In the genomic region with DNA sequence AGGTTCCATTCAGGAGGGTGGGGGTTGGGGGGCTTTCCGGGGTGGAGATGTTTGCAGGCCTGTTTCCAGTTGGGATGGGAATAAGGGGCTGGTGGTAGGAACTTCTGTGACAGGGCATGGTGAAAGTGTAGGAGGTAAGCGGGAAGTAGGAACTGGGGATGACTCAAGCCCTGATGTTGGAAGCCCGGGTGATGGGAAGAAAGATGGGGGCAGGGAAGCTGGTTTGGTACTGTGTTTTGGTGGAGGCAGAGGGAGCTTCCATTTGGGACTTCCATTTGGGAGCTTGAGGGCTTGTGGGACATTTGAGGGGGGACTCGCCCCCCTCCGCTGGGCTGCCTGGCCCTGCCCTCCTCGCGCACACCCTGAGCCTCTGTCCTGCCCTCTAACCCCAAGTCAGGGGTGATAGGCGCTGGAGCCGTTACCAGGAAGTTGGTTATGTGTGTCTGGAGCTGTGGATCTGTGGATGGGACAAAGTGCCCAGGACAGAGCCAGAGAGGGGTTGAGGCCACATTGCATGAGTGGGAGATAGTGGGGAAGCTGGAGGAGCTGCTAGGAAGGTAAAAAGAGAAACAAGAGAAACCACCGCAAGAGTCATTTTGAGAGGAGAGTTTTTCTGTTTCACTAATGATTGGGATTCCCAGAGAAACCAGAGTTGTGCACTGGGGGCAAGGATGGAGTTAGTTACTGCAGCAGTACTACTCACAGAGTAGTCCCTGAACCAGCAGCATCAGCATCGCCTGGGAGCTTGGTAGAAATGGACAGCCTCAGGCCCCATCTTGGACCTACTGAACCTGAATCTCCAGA, we compare ENCODE assay signal across 1 cellular context.
A peak's percentile ranks its signal among the peaks of the same experiment; 100 is the strongest.
TF ChIP-seq lines count a peak whose summit lies in the region.

No MANE protein-coding gene starts in this region.

TF ChIP-seq in GM12878, 131 proteins besides CTCF, POLR2A, EP300 and RAD21 (continued from another document and continues in another):
- TF ChIP-seq FOS (IDR thresholded peaks at IDR 0.05; ENCODE audit: borderline replicate concordance, extremely low read depth, insufficient read length) (no peak), NFXL1 (IDR thresholded peaks at IDR 0.05; ENCODE audit: borderline replicate concordance) (no peak), SIN3A (IDR thresholded peaks at IDR 0.05; ENCODE audit: low read depth, low read length) (no peak), HDAC6 (IDR thresholded peaks at IDR 0.05; ENCODE audit: unreplicated experiment) (no peak), STAT1 (conservative IDR thresholded peaks at IDR 0.05) (no peak), E4F1 (IDR thresholded peaks at IDR 0.05; ENCODE audit: borderline replicate concordance, partially characterized antibody) (no peak), FOXK2 (IDR thresholded peaks at IDR 0.05) (no peak), ATF2 (IDR thresholded peaks at IDR 0.05; ENCODE audit: low read length) (no peak), CBX3 (IDR thresholded peaks at IDR 0.05; ENCODE audit: borderline replicate concordance, low read depth) (no peak), CREM (IDR thresholded peaks at IDR 0.05; ENCODE audit: low read depth) (peak; percentile 76), BHLHE40 (IDR thresholded peaks at IDR 0.05; ENCODE audit: borderline replicate concordance in 1 of 2, low read depth in 2 of 2, low read length in 1 of 2) (0 out of 4 replicates have a peak, but pooled peaks of 1 of the 2 experiments have one; percentile 19), MYC (IDR thresholded peaks at IDR 0.05; ENCODE audit: insufficient read depth, insufficient read length, insufficient replicate concordance, low read length, severe bottlenecking) (no peak), HSF1 (IDR thresholded peaks at IDR 0.05; ENCODE audit: low read depth, low read length) (no peak), JUNB (IDR thresholded peaks at IDR 0.05) (peak; percentile 97), GATAD2B (conservative IDR thresholded peaks at IDR 0.05; ENCODE audit: low read depth) (peak; percentile 40), BMI1 (IDR thresholded peaks at IDR 0.05; ENCODE audit: borderline replicate concordance) (no peak), NR2C1 (IDR thresholded peaks at IDR 0.05) (no peak), SREBF2 (IDR thresholded peaks at IDR 0.05; ENCODE audit: low read length) (no peak), IRF5 (IDR thresholded peaks at IDR 0.05; ENCODE audit: borderline replicate concordance) (no peak), YY1 (IDR thresholded peaks at IDR 0.05; ENCODE audit: low read depth, low read length) (peak; percentile 70), KAT2A (conservative IDR thresholded peaks at IDR 0.05; ENCODE audit: control insufficient read depth, low read depth, low read length) (no peak), HDGF (IDR thresholded peaks at IDR 0.05) (peak; percentile 60; the same call in 1 of the 2 replicates), YBX1 (IDR thresholded peaks at IDR 0.05) (no peak), POLR2AphosphoS2 (IDR thresholded peaks at IDR 0.05; ENCODE audit: low read depth, low read length) (no peak), CBX5 (IDR thresholded peaks at IDR 0.05; ENCODE audit: low read depth) (no peak), SP1 (IDR thresholded peaks at IDR 0.05; ENCODE audit: low read depth, low read length) (peak; percentile 67), CEBPZ (IDR thresholded peaks at IDR 0.05; ENCODE audit: low read depth, low read length) (no peak), WRNIP1 (IDR thresholded peaks at IDR 0.05; ENCODE audit: borderline replicate concordance, low read depth, low read length) (no peak), SMARCA5 (IDR thresholded peaks at IDR 0.05) (no peak), SREBF1 (IDR thresholded peaks at IDR 0.05; ENCODE audit: low read length) (no peak), HDAC2 (IDR thresholded peaks at IDR 0.05) (no peak), BRCA1 (IDR thresholded peaks at IDR 0.05; ENCODE audit: low read depth, low read length) (no peak), FOXM1 (IDR thresholded peaks at IDR 0.05; ENCODE audit: low read depth, low read length) (no peak), RBBP5 (conservative IDR thresholded peaks at IDR 0.05) (no peak), ZNF24 (IDR thresholded peaks at IDR 0.05) (0 out of 2 replicates have a peak, but pooled peaks have one; percentile 27)
- TF ChIP-seq, protein P1, sequence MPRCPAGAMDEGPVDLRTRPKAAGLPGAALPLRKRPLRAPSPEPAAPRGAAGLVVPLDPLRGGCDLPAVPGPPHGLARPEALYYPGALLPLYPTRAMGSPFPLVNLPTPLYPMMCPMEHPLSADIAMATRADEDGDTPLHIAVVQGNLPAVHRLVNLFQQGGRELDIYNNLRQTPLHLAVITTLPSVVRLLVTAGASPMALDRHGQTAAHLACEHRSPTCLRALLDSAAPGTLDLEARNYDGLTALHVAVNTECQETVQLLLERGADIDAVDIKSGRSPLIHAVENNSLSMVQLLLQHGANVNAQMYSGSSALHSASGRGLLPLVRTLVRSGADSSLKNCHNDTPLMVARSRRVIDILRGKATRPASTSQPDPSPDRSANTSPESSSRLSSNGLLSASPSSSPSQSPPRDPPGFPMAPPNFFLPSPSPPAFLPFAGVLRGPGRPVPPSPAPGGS (IDR thresholded peaks at IDR 0.05; ENCODE audit: borderline replicate concordance, insufficient read depth, low read depth, low read length, poor library complexity, severe bottlenecking), result peak; percentile 89
- TF ChIP-seq, protein P2, sequence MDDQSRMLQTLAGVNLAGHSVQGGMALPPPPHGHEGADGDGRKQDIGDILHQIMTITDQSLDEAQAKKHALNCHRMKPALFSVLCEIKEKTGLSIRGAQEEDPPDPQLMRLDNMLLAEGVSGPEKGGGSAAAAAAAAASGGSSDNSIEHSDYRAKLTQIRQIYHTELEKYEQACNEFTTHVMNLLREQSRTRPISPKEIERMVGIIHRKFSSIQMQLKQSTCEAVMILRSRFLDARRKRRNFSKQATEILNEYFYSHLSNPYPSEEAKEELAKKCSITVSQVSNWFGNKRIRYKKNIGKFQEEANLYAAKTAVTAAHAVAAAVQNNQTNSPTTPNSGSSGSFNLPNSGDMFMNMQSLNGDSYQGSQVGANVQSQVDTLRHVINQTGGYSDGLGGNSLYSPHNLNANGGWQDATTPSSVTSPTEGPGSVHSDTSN (IDR thresholded peaks at IDR 0.05; ENCODE audit: insufficient replicate concordance, low read depth, low read length), result no peak
- TF ChIP-seq, protein P3, sequence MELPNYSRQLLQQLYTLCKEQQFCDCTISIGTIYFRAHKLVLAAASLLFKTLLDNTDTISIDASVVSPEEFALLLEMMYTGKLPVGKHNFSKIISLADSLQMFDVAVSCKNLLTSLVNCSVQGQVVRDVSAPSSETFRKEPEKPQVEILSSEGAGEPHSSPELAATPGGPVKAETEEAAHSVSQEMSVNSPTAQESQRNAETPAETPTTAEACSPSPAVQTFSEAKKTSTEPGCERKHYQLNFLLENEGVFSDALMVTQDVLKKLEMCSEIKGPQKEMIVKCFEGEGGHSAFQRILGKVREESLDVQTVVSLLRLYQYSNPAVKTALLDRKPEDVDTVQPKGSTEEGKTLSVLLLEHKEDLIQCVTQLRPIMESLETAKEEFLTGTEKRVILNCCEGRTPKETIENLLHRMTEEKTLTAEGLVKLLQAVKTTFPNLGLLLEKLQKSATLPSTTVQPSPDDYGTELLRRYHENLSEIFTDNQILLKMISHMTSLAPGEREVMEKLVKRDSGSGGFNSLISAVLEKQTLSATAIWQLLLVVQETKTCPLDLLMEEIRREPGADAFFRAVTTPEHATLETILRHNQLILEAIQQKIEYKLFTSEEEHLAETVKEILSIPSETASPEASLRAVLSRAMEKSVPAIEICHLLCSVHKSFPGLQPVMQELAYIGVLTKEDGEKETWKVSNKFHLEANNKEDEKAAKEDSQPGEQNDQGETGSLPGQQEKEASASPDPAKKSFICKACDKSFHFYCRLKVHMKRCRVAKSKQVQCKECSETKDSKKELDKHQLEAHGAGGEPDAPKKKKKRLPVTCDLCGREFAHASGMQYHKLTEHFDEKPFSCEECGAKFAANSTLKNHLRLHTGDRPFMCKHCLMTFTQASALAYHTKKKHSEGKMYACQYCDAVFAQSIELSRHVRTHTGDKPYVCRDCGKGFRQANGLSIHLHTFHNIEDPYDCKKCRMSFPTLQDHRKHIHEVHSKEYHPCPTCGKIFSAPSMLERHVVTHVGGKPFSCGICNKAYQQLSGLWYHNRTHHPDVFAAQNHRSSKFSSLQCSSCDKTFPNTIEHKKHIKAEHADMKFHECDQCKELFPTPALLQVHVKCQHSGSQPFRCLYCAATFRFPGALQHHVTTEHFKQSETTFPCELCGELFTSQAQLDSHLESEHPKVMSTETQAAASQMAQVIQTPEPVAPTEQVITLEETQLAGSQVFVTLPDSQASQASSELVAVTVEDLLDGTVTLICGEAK (IDR thresholded peaks at IDR 0.05; ENCODE audit: borderline replicate concordance), result no peak
- TF ChIP-seq, protein P4, sequence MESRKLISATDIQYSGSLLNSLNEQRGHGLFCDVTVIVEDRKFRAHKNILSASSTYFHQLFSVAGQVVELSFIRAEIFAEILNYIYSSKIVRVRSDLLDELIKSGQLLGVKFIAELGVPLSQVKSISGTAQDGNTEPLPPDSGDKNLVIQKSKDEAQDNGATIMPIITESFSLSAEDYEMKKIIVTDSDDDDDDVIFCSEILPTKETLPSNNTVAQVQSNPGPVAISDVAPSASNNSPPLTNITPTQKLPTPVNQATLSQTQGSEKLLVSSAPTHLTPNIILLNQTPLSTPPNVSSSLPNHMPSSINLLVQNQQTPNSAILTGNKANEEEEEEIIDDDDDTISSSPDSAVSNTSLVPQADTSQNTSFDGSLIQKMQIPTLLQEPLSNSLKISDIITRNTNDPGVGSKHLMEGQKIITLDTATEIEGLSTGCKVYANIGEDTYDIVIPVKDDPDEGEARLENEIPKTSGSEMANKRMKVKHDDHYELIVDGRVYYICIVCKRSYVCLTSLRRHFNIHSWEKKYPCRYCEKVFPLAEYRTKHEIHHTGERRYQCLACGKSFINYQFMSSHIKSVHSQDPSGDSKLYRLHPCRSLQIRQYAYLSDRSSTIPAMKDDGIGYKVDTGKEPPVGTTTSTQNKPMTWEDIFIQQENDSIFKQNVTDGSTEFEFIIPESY (IDR thresholded peaks at IDR 0.05), result no peak
